Comparison of ENCODE assay signal across 13 cellular contexts in genomic region chr2:165629776-165630175, GRCh38.
"Had no signal": no experiment of that assay in that cellular context is flagged by ENCODE, and none has a peak within 500 bp of the region (broad histone marks: within the 10 kb centered on the region; RNA-seq: fewer than 3 reads in every experiment).

No MANE protein-coding gene starts in this region.

- H3K27ac Mint-ChIP-seq: activated T-helper 17 cell treated with anti-CD3 and anti-CD28 coated beads, Interleukin-2, amount 50 U/mL, for 72 hours; natural killer cell treated with Interleukin-12 subunit alpha and Interleukin-12 subunit beta and Interleukin-15 and Interleukin-18, amount 100 ng/mL, for 72 hours; stimulated activated naive CD8-positive, alpha-beta T cell treated with anti-CD3 and anti-CD28 coated beads, Interleukin-15, Interleukin-2, amounts not matched to agents 100 ng/mL and 50 ng/mL, for 24 hours; T-helper 2 cell treated with Interferon-gamma antibody and Interleukin-4, amounts not matched to agents 5 μg/mL and 100 μg/mL, for 36 hours had no signal

- H3K36me3 Mint-ChIP-seq: natural killer cell treated with Interleukin-12 subunit alpha and Interleukin-12 subunit beta and Interleukin-15 and Interleukin-18, amount 100 ng/mL, for 72 hours had no signal

- H3K4me3 Mint-ChIP-seq: activated T-helper 17 cell treated with anti-CD3 and anti-CD28 coated beads, Interleukin-2, amount 50 U/mL, for 72 hours; natural killer cell treated with Interleukin-12 subunit alpha and Interleukin-12 subunit beta and Interleukin-15 and Interleukin-18, amount 100 ng/mL, for 72 hours; stimulated activated naive CD8-positive, alpha-beta T cell treated with anti-CD3 and anti-CD28 coated beads, Interleukin-15, Interleukin-2, amounts not matched to agents 100 ng/mL and 50 ng/mL, for 24 hours; T-helper 2 cell treated with Interferon-gamma antibody and Interleukin-4, amounts not matched to agents 5 μg/mL and 100 μg/mL, for 36 hours; type B pancreatic cell had no signal

- H3K27me3 Mint-ChIP-seq: type B pancreatic cell had no signal

- DNase-seq: activated CD4-positive, alpha-beta T cell treated with anti-CD3 and anti-CD28 coated beads, Interleukin-2, amount 50 U/mL, for 1 hour; activated naive CD4-positive, alpha-beta T cell treated with Interleukin-2 at 50 U/mL for 16 hours; cerebellar nuclear complex; effector memory CD4-positive, alpha-beta T cell; foreskin melanocyte; head of caudate nucleus; mesendoderm; right lobe of liver had no signal

- ATAC-seq: activated T-helper 17 cell treated with anti-CD3 and anti-CD28 coated beads, Interleukin-2, amount 50 U/mL, for 72 hours; natural killer cell treated with Interleukin-12 subunit alpha and Interleukin-12 subunit beta and Interleukin-15 and Interleukin-18, amount 100 ng/mL, for 72 hours; right lobe of liver had no signal

- H3K9me3 Mint-ChIP-seq: activated T-helper 17 cell treated with anti-CD3 and anti-CD28 coated beads, Interleukin-2, amount 50 U/mL, for 72 hours; natural killer cell treated with Interleukin-12 subunit alpha and Interleukin-12 subunit beta and Interleukin-15 and Interleukin-18, amount 100 ng/mL, for 72 hours; stimulated activated naive CD8-positive, alpha-beta T cell treated with anti-CD3 and anti-CD28 coated beads, Interleukin-15, Interleukin-2, amounts not matched to agents 100 ng/mL and 50 ng/mL, for 24 hours; T-helper 2 cell treated with Interferon-gamma antibody and Interleukin-4, amounts not matched to agents 5 μg/mL and 100 μg/mL, for 36 hours; type B pancreatic cell had no signal

- H3K4me1 Mint-ChIP-seq: activated T-helper 17 cell treated with anti-CD3 and anti-CD28 coated beads, Interleukin-2, amount 50 U/mL, for 72 hours had no signal
